Comparison of ENCODE assay signal across 15 cellular contexts in the genomic region with DNA sequence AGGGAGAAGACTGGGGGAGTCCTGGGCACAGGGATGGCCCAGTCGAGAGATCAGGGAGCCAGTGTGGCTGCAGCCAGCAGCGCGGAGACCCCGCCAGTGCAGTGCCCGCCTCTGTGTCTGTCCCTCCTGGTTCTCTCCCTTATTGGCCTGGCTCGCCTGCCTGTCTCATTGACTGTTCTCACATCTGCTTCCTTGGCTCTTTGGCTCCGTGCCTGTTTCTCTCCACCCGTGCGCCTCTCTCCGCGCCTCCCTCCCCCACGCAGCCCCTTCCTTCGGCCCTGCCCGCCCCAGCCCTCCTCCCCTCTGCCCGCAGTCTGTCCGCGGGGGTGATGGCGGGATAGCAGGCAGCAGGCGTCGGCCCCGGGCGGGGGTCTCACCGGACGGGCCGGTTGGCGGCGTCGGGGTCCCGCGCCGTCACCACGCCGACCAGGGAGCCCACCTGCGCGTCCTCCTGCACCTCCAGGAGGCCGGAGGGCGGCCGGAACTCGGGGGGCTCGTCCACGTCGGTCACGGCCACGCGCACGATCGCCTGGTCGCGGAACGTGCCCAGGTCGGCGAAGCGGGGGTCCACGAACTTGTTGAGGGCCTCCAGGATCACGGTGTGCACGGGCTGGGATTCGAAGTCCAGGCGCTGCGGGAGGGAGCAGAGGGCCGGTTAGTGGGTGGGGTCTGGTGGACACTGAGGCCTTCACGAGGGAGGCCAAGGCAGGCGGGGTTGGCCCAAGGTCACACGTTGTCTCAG.
"Had no signal": no experiment of that assay in that cellular context is flagged by ENCODE, and none has a peak within 500 bp of the region (broad histone marks: within the 10 kb centered on the region; RNA-seq: fewer than 3 reads in every experiment).

No MANE protein-coding gene starts in this region.

- ATAC-seq: activated CD8-positive, alpha-beta memory T cell treated with anti-CD3 and anti-CD28 coated beads, Interleukin-2, amount 10 ng/mL, durations not matched to agents 7 days and 5 days; naive thymus-derived CD4-positive, alpha-beta T cell; sciatic nerve; stimulated activated naive B cell treated with anti-CD40 and anti-IgM and Interleukin-4, amounts not matched to agents 10 μg/mL and 1 μg/mL and 100 μg/mL, for 72 hours had no signal

- DNase-seq: activated CD4-positive, alpha-beta T cell treated with anti-CD3 and anti-CD28 coated beads, Interleukin-2, amount 50 U/mL, for 1 hour; activated CD8-positive, alpha-beta memory T cell treated with anti-CD3 and anti-CD28 coated beads, Interleukin-2, amount 10 ng/mL, durations not matched to agents 7 days and 5 days; activated effector memory CD4-positive, alpha-beta T cell treated with Interleukin-2 at 50 U/mL for 16 hours; activated T-cell treated with anti-CD3 and anti-CD28 coated beads, Interleukin-2, amount 50 U/mL, for 24 hours; cerebellar nuclear complex; naive thymus-derived CD4-positive, alpha-beta T cell; spleen; stimulated activated CD4-positive, alpha-beta T cell treated with anti-CD3 and anti-CD28 coated beads, Interleukin-1b, Interleukin-23, amount 100 ng/mL, for 48 hours; stimulated activated naive B cell treated with anti-CD40 and anti-IgM and Interleukin-4, amounts not matched to agents 10 μg/mL and 1 μg/mL and 100 μg/mL, for 72 hours; transverse colon had no signal

- H3K4me3 Mint-ChIP-seq: activated CD8-positive, alpha-beta memory T cell treated with anti-CD3 and anti-CD28 coated beads, Interleukin-2, amount 10 ng/mL, durations not matched to agents 7 days and 5 days; activated naive CD4-positive, alpha-beta T cell treated with anti-CD3 and anti-CD28 coated beads, Interleukin-2, amount 50 U/mL, for 24 hours; activated T-cell treated with anti-CD3 and anti-CD28 coated beads, Interleukin-2, amount 50 U/mL, for 24 hours; dendritic cell treated with granulocyte-macrophage colony-stimulating factor and Interleukin-4, amounts not matched to agents 40 ng/mL and 50 ng/mL, for 4 days; naive thymus-derived CD4-positive, alpha-beta T cell; stimulated activated naive B cell treated with anti-CD40 and anti-IgM and Interleukin-4, amounts not matched to agents 10 μg/mL and 1 μg/mL and 100 μg/mL, for 72 hours had no signal

- H3K9me3 ChIP-seq: neutrophil, spleen, transverse colon had no signal

- H3K27ac ChIP-seq: neutrophil, spleen, transverse colon had no signal

- H3K9me3 Mint-ChIP-seq: activated naive CD4-positive, alpha-beta T cell treated with anti-CD3 and anti-CD28 coated beads, Interleukin-2, amount 50 U/mL, for 24 hours; activated T-cell treated with anti-CD3 and anti-CD28 coated beads, Interleukin-2, amount 50 U/mL, for 24 hours; dendritic cell treated with granulocyte-macrophage colony-stimulating factor and Interleukin-4, amounts not matched to agents 40 ng/mL and 50 ng/mL, for 4 days; stimulated activated naive B cell treated with anti-CD40 and anti-IgM and Interleukin-4, amounts not matched to agents 10 μg/mL and 1 μg/mL and 100 μg/mL, for 72 hours had no signal

- H3K4me3 ChIP-seq: spleen, transverse colon had no signal

- H3K36me3 Mint-ChIP-seq: activated CD8-positive, alpha-beta memory T cell treated with anti-CD3 and anti-CD28 coated beads, Interleukin-2, amount 10 ng/mL, durations not matched to agents 7 days and 5 days; activated naive CD4-positive, alpha-beta T cell treated with anti-CD3 and anti-CD28 coated beads, Interleukin-2, amount 50 U/mL, for 24 hours; naive thymus-derived CD4-positive, alpha-beta T cell; stimulated activated naive B cell treated with anti-CD40 and anti-IgM and Interleukin-4, amounts not matched to agents 10 μg/mL and 1 μg/mL and 100 μg/mL, for 72 hours had no signal

- H3K27ac Mint-ChIP-seq: activated CD8-positive, alpha-beta memory T cell treated with anti-CD3 and anti-CD28 coated beads, Interleukin-2, amount 10 ng/mL, durations not matched to agents 7 days and 5 days; activated naive CD4-positive, alpha-beta T cell treated with anti-CD3 and anti-CD28 coated beads, Interleukin-2, amount 50 U/mL, for 24 hours; activated T-cell treated with anti-CD3 and anti-CD28 coated beads, Interleukin-2, amount 50 U/mL, for 24 hours; dendritic cell treated with granulocyte-macrophage colony-stimulating factor and Interleukin-4, amounts not matched to agents 40 ng/mL and 50 ng/mL, for 4 days; stimulated activated naive B cell treated with anti-CD40 and anti-IgM and Interleukin-4, amounts not matched to agents 10 μg/mL and 1 μg/mL and 100 μg/mL, for 72 hours had no signal

- FAIRE-seq: TTC549 had no signal

- H3K4me1 ChIP-seq: transverse colon had no signal

- H3K36me3 ChIP-seq: neutrophil, spleen, transverse colon had no signal
